Comparison of ENCODE assay signal across 1 cellular context in genomic region chr2:176931588-176932563, GRCh38.
TF ChIP-seq lines count a peak whose summit lies in the region.

No MANE protein-coding gene starts in this region.

TF ChIP-seq in K562, 482 proteins besides CTCF, POLR2A, EP300 and RAD21 (continued from another document):
- peak; percentile 98 for TF ChIP-seq ATF3 (IDR thresholded peaks at IDR 0.05)
- TF ChIP-seq ATF3 (CRISPR knock-in tag; conservative IDR thresholded peaks at IDR 0.05), result peak; percentile 11; the same call in 1 of the 2 replicates
- TF ChIP-seq NR2F6 (CRISPR knock-in tag; IDR thresholded peaks at IDR 0.05), result no peak
- TF ChIP-seq JUN (IDR thresholded peaks at IDR 0.05; ENCODE audit: borderline replicate concordance, low read depth, low read length), result peak; percentile 93
- TF ChIP-seq JUN (CRISPR knock-in tag; IDR thresholded peaks at IDR 0.05; ENCODE audit: borderline replicate concordance), result no peak
- no peak for TF ChIP-seq ZNF609 (CRISPR knock-in tag; IDR thresholded peaks at IDR 0.05; ENCODE audit: borderline replicate concordance)
- TF ChIP-seq SMARCE1 (IDR thresholded peaks at IDR 0.05), result peak; percentile 90; the same call in 1 of the 2 replicates
- TF ChIP-seq PYGO2 (tag; IDR thresholded peaks at IDR 0.05), result 0 out of 2 replicates have a peak, but pooled peaks have one; percentile 18
- peak; percentile 88 for TF ChIP-seq TEAD4 (IDR thresholded peaks at IDR 0.05; ENCODE audit: low read length)
- no peak for TF ChIP-seq TEAD4 (CRISPR knock-in tag; IDR thresholded peaks at IDR 0.05; ENCODE audit: borderline replicate concordance)
- TF ChIP-seq ARID4B (CRISPR knock-in tag; IDR thresholded peaks at IDR 0.05), result no peak
- no peak for TF ChIP-seq ETV5 (CRISPR knock-in tag; IDR thresholded peaks at IDR 0.05; ENCODE audit: low read depth)
- TF ChIP-seq KLF10 (CRISPR knock-in tag; IDR thresholded peaks at IDR 0.05), result no peak
- TF ChIP-seq SNRNP70 (optimal IDR thresholded peaks at IDR 0.05; ENCODE audit: low read depth, low read length), result no peak
- TF ChIP-seq CREB1 (IDR thresholded peaks at IDR 0.05), result no peak
- TF ChIP-seq CREB1 (CRISPR knock-in tag; IDR thresholded peaks at IDR 0.05), result no peak
- no peak for TF ChIP-seq SFPQ (IDR thresholded peaks at IDR 0.05; ENCODE audit: low read depth, low read length)
- peak; percentile 66; the same call in 1 of the 2 replicates for TF ChIP-seq CREM (IDR thresholded peaks at IDR 0.05; ENCODE audit: low read depth)
- no peak for TF ChIP-seq PTRF (tag; IDR thresholded peaks at IDR 0.05)
- TF ChIP-seq ESRRA (IDR thresholded peaks at IDR 0.05; ENCODE audit: borderline replicate concordance, low read depth), result no peak; the same call in 1 of the 2 replicates
- TF ChIP-seq FOXJ2 (tag; IDR thresholded peaks at IDR 0.05), result no peak
- TF ChIP-seq ZNF449 (CRISPR knock-in tag; IDR thresholded peaks at IDR 0.05), result no peak; the same call in 1 of the 2 replicates
- 0 out of 4 replicates have a peak, but pooled peaks of 1 of the 2 experiments have one; percentile 32 for TF ChIP-seq MNT (conservative IDR thresholded peaks at IDR 0.05)
- TF ChIP-seq TRIM24 (IDR thresholded peaks at IDR 0.05), result peak; percentile 85 to 92; a peak in 2 of 4 replicates
- no peak for TF ChIP-seq ZBTB1 (CRISPR knock-in tag; IDR thresholded peaks at IDR 0.05; ENCODE audit: borderline replicate concordance, low read depth)
- no peak for TF ChIP-seq TBL1XR1 (IDR thresholded peaks at IDR 0.05; ENCODE audit: low read length in 2 of 2)
- TF ChIP-seq HDAC1 (IDR thresholded peaks at IDR 0.05), result no peak
- TF ChIP-seq KAT7 (CRISPR knock-in tag; IDR thresholded peaks at IDR 0.05; ENCODE audit: borderline replicate concordance), result no peak
- TF ChIP-seq CSDE1 (IDR thresholded peaks at IDR 0.05), result no peak
